ENCODE assay signal across 28 cellular contexts in genomic region chrX:12249997-12250396, GRCh38.
DNase-seq lines count a peak whose midpoint lies in the region; ATAC-seq, FAIRE-seq and TF ChIP-seq lines count a peak whose summit lies in the region.
"Had no signal": no experiment of that assay in that cellular context is flagged by ENCODE, and none has a peak within 500 bp of the region (broad histone marks: within the 10 kb centered on the region; RNA-seq: fewer than 3 reads in every experiment).

No MANE protein-coding gene starts in this region.

- H3K36me3 ChIP-seq in astrocyte (ENCODE audit: insufficient read depth, low read length), result no peaks in the 10 kb centered on the region
- H3K36me3 ChIP-seq: BLaER1 had no signal

- CTCF ChIA-PET in AG04449 (lab: Yijun Ruan, JAX), result interaction anchor here (1.0 kb wide), 1 partner anchor 13 kb away, joined by 3 read pairs; no protein-coding TSS in a partner anchor

- FAIRE-seq in astrocyte (lab: Jason Lieb, UNC), result peak; percentile 89
- FAIRE-seq: GM12878, HepG2, K562, RCC 7860 had no signal

- DNase-seq in AG04449 (ENCODE audit: low read depth, low spot score) (peak; percentile 19), HT1080 (ENCODE audit: low read depth) (peak; percentile 6), astrocyte (ENCODE audit: low read depth) (peak; percentile 32), epithelial cell of esophagus (ENCODE audit: low read depth) (peak; percentile 4), OCI-M1 (lab: John Stamatoyannopoulos, UW) (no peak)
- DNase-seq in activated T-helper 1 cell treated with anti-CD3 and anti-CD28 coated beads, Interleukin-12 subunit alpha, Interleukin-12 subunit beta, Interleukin-2, Interleukin-4 antibody, amounts not matched to agents 30 ng/mL and 10 ng/mL and 1 ng/mL, durations not matched to agents 14 hours and 24 hours and 36 hours (ENCODE audit: low spot score), result no peak
- no peak for DNase-seq in activated CD8-positive, alpha-beta memory T cell treated with anti-CD3 and anti-CD28 coated beads for 24 hours
- DNase-seq: 8988T; ACHN; CD4-positive, CD25-positive, alpha-beta regulatory T cell; Kasumi-1; MM.1S; NCI-H1048; NCI-H1417; NCI-H1694; NCI-H2029 treated with DMSO at 0.1 percent for 48 hours; NCI-H226; NCI-H510A; NCI-H69; SIG-M5 had no signal

- no peaks in the 10 kb centered on the region for H3K36me3 Mint-ChIP-seq in astrocyte (ENCODE audit: low read depth, unreplicated experiment)
- no peaks in the 10 kb centered on the region for H3K36me3 Mint-ChIP-seq in activated T-helper 1 cell treated with anti-CD3 and anti-CD28 coated beads, Interleukin-12 subunit alpha, Interleukin-12 subunit beta, Interleukin-2, Interleukin-4 antibody, amounts not matched to agents 30 ng/mL and 10 ng/mL and 1 ng/mL, durations not matched to agents 14 hours and 24 hours and 36 hours (ENCODE audit: low read depth)
- H3K36me3 Mint-ChIP-seq: CD4-positive, CD25-positive, alpha-beta regulatory T cell had no signal

- H3K4me1 ChIP-seq in astrocyte (ENCODE audit: insufficient read depth, low read length), result peaks cover 7% of the 10 kb centered on the region
- H3K4me1 ChIP-seq: BLaER1 had no signal

- H3K27me3 ChIP-seq in astrocyte (ENCODE audit: insufficient read depth, low read length), result no peaks in the 10 kb centered on the region

- H3K9ac ChIP-seq in astrocyte (ENCODE audit: low read length), result no peak overlapping the region
- H3K9ac ChIP-seq: BLaER1 had no signal

- H3K9me3 Mint-ChIP-seq in astrocyte (ENCODE audit: unreplicated experiment), result no peaks in the 10 kb centered on the region
- no peaks in the 10 kb centered on the region for H3K9me3 Mint-ChIP-seq in activated T-helper 1 cell treated with anti-CD3 and anti-CD28 coated beads, Interleukin-12 subunit alpha, Interleukin-12 subunit beta, Interleukin-2, Interleukin-4 antibody, amounts not matched to agents 30 ng/mL and 10 ng/mL and 1 ng/mL, durations not matched to agents 14 hours and 24 hours and 36 hours

- peaks cover 9% of the 10 kb centered on the region for H3K4me1 Mint-ChIP-seq in astrocyte (ENCODE audit: low read depth, unreplicated experiment)
- no peaks in the 10 kb centered on the region for H3K4me1 Mint-ChIP-seq in activated T-helper 1 cell treated with anti-CD3 and anti-CD28 coated beads, Interleukin-12 subunit alpha, Interleukin-12 subunit beta, Interleukin-2, Interleukin-4 antibody, amounts not matched to agents 30 ng/mL and 10 ng/mL and 1 ng/mL, durations not matched to agents 14 hours and 24 hours and 36 hours (ENCODE audit: low read depth)
- H3K4me1 Mint-ChIP-seq: CD4-positive, CD25-positive, alpha-beta regulatory T cell had no signal

- POLR2A ChIA-PET in AG04449 (lab: Yijun Ruan, JAX), result no interaction called here

- no peak overlapping the region for H3K27ac ChIP-seq in astrocyte (ENCODE audit: low read depth, low read length)
- H3K27ac ChIP-seq: BLaER1, SK-N-MC had no signal

- H3K79me2 ChIP-seq in astrocyte (ENCODE audit: insufficient read depth, low read length), result no peaks in the 10 kb centered on the region

- TF ChIP-seq CTCF in AG04449 (IDR thresholded peaks at IDR 0.05; ENCODE audit: insufficient read depth, low read length, missing control alignments) (no peak), astrocyte (IDR thresholded peaks at IDR 0.05; ENCODE audit: insufficient read depth, low read depth, low read length) (no peak), epithelial cell of esophagus (IDR thresholded peaks at IDR 0.05; ENCODE audit: insufficient read depth, low read depth, low read length, missing control alignments) (no peak)

- no peak overlapping the region for H3K4me3 Mint-ChIP-seq in astrocyte (ENCODE audit: unreplicated experiment)
- no peak overlapping the region for H3K4me3 Mint-ChIP-seq in activated T-helper 1 cell treated with anti-CD3 and anti-CD28 coated beads, Interleukin-12 subunit alpha, Interleukin-12 subunit beta, Interleukin-2, Interleukin-4 antibody, amounts not matched to agents 30 ng/mL and 10 ng/mL and 1 ng/mL, durations not matched to agents 14 hours and 24 hours and 36 hours
- H3K4me3 Mint-ChIP-seq: CD4-positive, CD25-positive, alpha-beta regulatory T cell had no signal

- H3K4me3 ChIP-seq in AG04449 (ENCODE audit: low read depth, low read length) (no peak overlapping the region), astrocyte (ENCODE audit: insufficient read depth, low read depth, low read length) (no peak overlapping the region), epithelial cell of esophagus (ENCODE audit: low read length) (no peak overlapping the region)
- H3K4me3 ChIP-seq: BLaER1, GM12878, K562, SK-N-MC had no signal

- no peak overlapping the region for H3K27ac Mint-ChIP-seq in astrocyte (ENCODE audit: unreplicated experiment)
- no peak overlapping the region for H3K27ac Mint-ChIP-seq in activated T-helper 1 cell treated with anti-CD3 and anti-CD28 coated beads, Interleukin-12 subunit alpha, Interleukin-12 subunit beta, Interleukin-2, Interleukin-4 antibody, amounts not matched to agents 30 ng/mL and 10 ng/mL and 1 ng/mL, durations not matched to agents 14 hours and 24 hours and 36 hours
- H3K27ac Mint-ChIP-seq: CD4-positive, CD25-positive, alpha-beta regulatory T cell had no signal

- ATAC-seq in GM18858 (IDR thresholded peaks at IDR 0.05; ENCODE audit: unreplicated experiment), result no peak
- ATAC-seq: GM12878, HCT116, HepG2, K562 had no signal

- no peaks in the 10 kb centered on the region for H4K20me1 ChIP-seq in astrocyte (ENCODE audit: insufficient read depth, low read length)
- H4K20me1 ChIP-seq: BLaER1 had no signal

- H3K4me2 ChIP-seq in astrocyte (ENCODE audit: low read length), result no peak overlapping the region
- H3K4me2 ChIP-seq: BLaER1 had no signal

- no peaks in the 10 kb centered on the region for H3K9me3 ChIP-seq in astrocyte (ENCODE audit: insufficient read depth, low read depth, low read length)
- H3K9me3 ChIP-seq: BLaER1 had no signal

- H3K27me3 Mint-ChIP-seq in astrocyte (ENCODE audit: low read depth, unreplicated experiment), result no peaks in the 10 kb centered on the region
- no peaks in the 10 kb centered on the region for H3K27me3 Mint-ChIP-seq in activated T-helper 1 cell treated with anti-CD3 and anti-CD28 coated beads, Interleukin-12 subunit alpha, Interleukin-12 subunit beta, Interleukin-2, Interleukin-4 antibody, amounts not matched to agents 30 ng/mL and 10 ng/mL and 1 ng/mL, durations not matched to agents 14 hours and 24 hours and 36 hours (ENCODE audit: insufficient read depth)
- H3K27me3 Mint-ChIP-seq: CD4-positive, CD25-positive, alpha-beta regulatory T cell had no signal

- no peak overlapping the region for H2AFZ ChIP-seq in astrocyte (ENCODE audit: low read depth, low read length)

- intact Hi-C loops in activated T-helper 1 cell treated with anti-CD3 and anti-CD28 coated beads, Interleukin-12 subunit alpha, Interleukin-12 subunit beta, Interleukin-2, Interleukin-4 antibody, amounts not matched to agents 30 ng/mL and 10 ng/mL and 1 ng/mL, durations not matched to agents 14 hours and 24 hours and 36 hours (cut with micrococcal nuclease), result no loop called here

Comparison
In these comparisons a context has a peak if more than half of its experiments do, and no peak if none do; other contexts are left out.
1. DNase-seq: peak in AG04449 (single experiment), HT1080 (single experiment), astrocyte (single experiment) and epithelial cell of esophagus (single experiment); none in activated T-helper 1 cell treated with anti-CD3 and anti-CD28 coated beads, Interleukin-12 subunit alpha, Interleukin-12 subunit beta, Interleukin-2, Interleukin-4 antibody, amounts not matched to agents 30 ng/mL and 10 ng/mL and 1 ng/mL, durations not matched to agents 14 hours and 24 hours and 36 hours (single experiment), activated CD8-positive, alpha-beta memory T cell treated with anti-CD3 and anti-CD28 coated beads for 24 hours (single experiment) and OCI-M1 (single experiment).